ENCODE assay signal across 23 cellular contexts in genomic region chr10:123882681-123883445, GRCh38. TPM values are rescaled to one million over a fixed set of nuclear protein-coding genes. Genes with fewer than 3 reads are reported as not detected.
"Had no signal": no experiment of that assay in that cellular context is flagged by ENCODE, and none has a peak within 500 bp of the region (broad histone marks: within the 10 kb centered on the region; RNA-seq: fewer than 3 reads in every experiment).

No MANE protein-coding gene starts in this region.

- H3K27me3 ChIP-seq: breast epithelium, neural progenitor cell, ovary, right lobe of liver, spleen had no signal

- FAIRE-seq: astrocyte had no signal

- H3K4me3 ChIP-seq: breast epithelium, left ventricle myocardium inferior, neural progenitor cell, ovary, right lobe of liver, spleen had no signal

- H3K9me3 ChIP-seq: breast epithelium, left ventricle myocardium inferior, ovary, right lobe of liver, spleen had no signal

- H3K27ac ChIP-seq: left ventricle myocardium inferior, neural progenitor cell, ovary, right lobe of liver had no signal

- ATAC-seq: activated CD4-positive, alpha-beta T cell treated with anti-CD3 and anti-CD28 coated beads for 36 hours; activated CD8-positive, alpha-beta memory T cell treated with anti-CD3 and anti-CD28 coated beads, Interleukin-2, amount 10 ng/mL, durations not matched to agents 7 days and 5 days; activated T-helper 17 cell treated with anti-CD3 and anti-CD28 coated beads, Interleukin-2, amount 50 U/mL, for 72 hours; SK-N-SH treated with all-trans-retinoic acid at 6 μM for 48 hours; stimulated activated naive B cell treated with anti-CD40 and anti-IgM and Interleukin-4, amounts not matched to agents 10 μg/mL and 1 μg/mL and 100 μg/mL, for 72 hours; T-cell; WTC11 had no signal

- H3K4me2 ChIP-seq: neural progenitor cell had no signal

- H3K4me1 ChIP-seq: breast epithelium, left ventricle myocardium inferior, right lobe of liver had no signal

- H3K9ac ChIP-seq: neural progenitor cell had no signal

- DNase-seq: activated CD4-positive, alpha-beta memory T cell treated with anti-CD3 and anti-CD28 coated beads for 36 hours; activated CD4-positive, alpha-beta T cell treated with anti-CD3 and anti-CD28 coated beads for 36 hours; activated CD8-positive, alpha-beta memory T cell treated with anti-CD3 and anti-CD28 coated beads, Interleukin-2, amount 10 ng/mL, durations not matched to agents 7 days and 5 days; activated naive CD4-positive, alpha-beta T cell treated with anti-CD3 and anti-CD28 coated beads, Interleukin-2, amount 50 U/mL, for 16 hours; effector CD4-positive, alpha-beta T cell; glutamatergic neuron; left ventricle myocardium inferior; mammary epithelial cell; midbrain; ovary; right lobe of liver; spleen; stimulated activated naive B cell treated with anti-CD40 and anti-IgM and Interleukin-4, amounts not matched to agents 10 μg/mL and 1 μg/mL and 100 μg/mL, for 72 hours; substantia nigra; T-cell had no signal

- H2AFZ ChIP-seq: neural progenitor cell had no signal

- H3K36me3 ChIP-seq: breast epithelium, left ventricle myocardium inferior, neural progenitor cell, ovary, right lobe of liver, spleen had no signal

RNA-seq across cellular contexts. Expression of gene CPXM2, which starts 8.7 kb away (rescaled TPM):
- total RNA-seq: activated CD4-positive, alpha-beta memory T cell treated with anti-CD3 and anti-CD28 coated beads for 36 hours; activated CD4-positive, alpha-beta T cell treated with anti-CD3 and anti-CD28 coated beads for 36 hours; activated CD8-positive, alpha-beta memory T cell treated with anti-CD3 and anti-CD28 coated beads, Interleukin-2, amount 10 ng/mL, durations not matched to agents 7 days and 5 days; activated T-helper 17 cell treated with anti-CD3 and anti-CD28 coated beads, Interleukin-2, amount 50 U/mL, for 72 hours; fibroblast of villous mesenchyme; myocyte; T-cell had no signal
- polyA plus RNA-seq: mammary epithelial cell had no signal
